8 cellular contexts compared by ENCODE assay signal in genomic region chr2:25251461-25252273, GRCh38.
A peak's percentile ranks its signal among the peaks of the same experiment; 100 is the strongest.
DNase-seq lines count a peak whose midpoint lies in the region; ATAC-seq lines count a peak whose summit lies in the region.

No MANE protein-coding gene starts in this region.

- DNase-seq in CMK (ENCODE audit: low read depth) (peak; percentile 68), NCI-H69 (lab: John Stamatoyannopoulos, UW) (peak; percentile 68), left cardiac atrium (peak; percentile 59), pons (ENCODE audit: low spot score) (peak; percentile 52)

- H3K36me3 Mint-ChIP-seq in activated naive CD8-positive, alpha-beta T cell = peaks cover 13% of the 10 kb centered on the region

- H3K9me3 Mint-ChIP-seq in activated naive CD8-positive, alpha-beta T cell (ENCODE audit: low read depth) = no peaks in the 10 kb centered on the region

- H3K27me3 Mint-ChIP-seq in activated naive CD8-positive, alpha-beta T cell = no peaks in the 10 kb centered on the region

- peaks cover 52% of the 10 kb centered on the region for H3K4me1 Mint-ChIP-seq in activated naive CD8-positive, alpha-beta T cell (ENCODE audit: low read depth)

- ATAC-seq in GM21723 (IDR thresholded peaks at IDR 0.05; ENCODE audit: unreplicated experiment) (peak; percentile 52), left cardiac atrium (peak; percentile 55 to 63), GM19455 (IDR thresholded peaks at IDR 0.05; ENCODE audit: unreplicated experiment) (no peak), HG02571 (IDR thresholded peaks at IDR 0.05; ENCODE audit: unreplicated experiment) (no peak)

- intact Hi-C loops in left cardiac atrium (cut with DNase I) = no loop called here

- peak overlapping the region; percentile 94 for H3K27ac Mint-ChIP-seq in activated naive CD8-positive, alpha-beta T cell

- H3K4me3 Mint-ChIP-seq in activated naive CD8-positive, alpha-beta T cell = peak overlapping the region; percentile 89

Comparison
In these comparisons a context has a peak if more than half of its experiments do, and no peak if none do; other contexts are left out.
1. ATAC-seq: peak in GM21723 (single experiment) and left cardiac atrium (2 of 2); none in GM19455 (single experiment) and HG02571 (single experiment).
2. Peak in every context shown above with its lines, with median percentiles within 50 percentile points of each other: DNase-seq.